In genomic region chr10:43399911-43400310, GRCh38 we compare ENCODE assay signal across 1 cellular context.
TF ChIP-seq lines count a peak whose summit lies in the region.

No MANE protein-coding gene starts in this region.

TF ChIP-seq in IMR-90, 13 proteins besides CTCF, POLR2A, EP300 and RAD21 (continued from another document):
- TF ChIP-seq MXI1 (IDR thresholded peaks at IDR 0.05; ENCODE audit: borderline replicate concordance, low read depth, low read length) (no peak), RCOR1 (IDR thresholded peaks at IDR 0.05; ENCODE audit: insufficient replicate concordance, low read length) (no peak), FOS (IDR thresholded peaks at IDR 0.05; ENCODE audit: low read depth, low read length) (no peak)
